10 cellular contexts compared by ENCODE assay signal in the genomic region with DNA sequence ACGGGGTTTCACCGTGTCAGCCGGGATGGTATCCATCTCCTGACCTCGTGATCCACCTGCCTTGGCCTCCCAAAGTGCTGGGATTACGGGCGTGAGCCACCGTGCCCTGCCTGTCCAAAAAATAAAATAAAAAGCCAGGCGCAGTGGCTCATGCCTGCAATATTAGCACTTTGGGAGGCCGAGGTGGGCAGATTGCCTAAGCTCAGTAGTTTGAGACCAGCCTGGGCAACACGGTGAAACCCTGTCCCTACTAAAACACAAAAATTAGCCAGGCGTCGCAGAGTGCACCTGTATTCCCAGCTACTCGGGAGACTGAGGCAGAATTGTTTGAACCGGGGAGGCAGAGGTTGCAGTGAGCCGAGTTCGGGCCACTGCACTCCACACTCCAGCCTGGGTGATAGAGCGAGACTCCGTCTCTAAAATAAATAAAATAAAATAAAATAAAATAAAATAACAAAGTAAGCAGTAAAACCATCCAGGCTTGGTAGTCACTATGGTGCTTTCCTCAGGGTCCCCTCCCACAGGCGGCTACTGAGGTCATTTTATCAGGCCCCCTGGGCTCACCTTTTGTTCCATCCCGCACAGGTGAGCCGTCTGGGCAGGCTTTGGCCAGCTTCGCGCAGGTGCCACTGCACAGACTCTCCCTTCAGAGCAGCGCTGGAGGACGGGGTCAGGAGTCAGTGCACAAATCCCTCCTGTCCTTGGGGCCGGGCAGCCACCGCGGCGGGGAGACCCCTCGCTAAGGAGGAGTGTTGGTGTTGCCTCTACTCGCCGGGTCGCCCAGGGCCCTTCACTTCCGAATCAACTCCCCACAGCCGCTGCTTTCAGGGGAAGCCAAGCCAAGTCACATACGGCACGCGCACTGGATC. TPM values are rescaled to one million over a fixed set of nuclear protein-coding genes. Genes with fewer than 3 reads are reported as not detected.
A peak's percentile ranks its signal among the peaks of the same experiment; 100 is the strongest.
DNase-seq lines count a peak whose midpoint lies in the region; ATAC-seq and TF ChIP-seq lines count a peak whose summit lies in the region.
"Not testable (repeated sequence)": the region's sequence is repeated elsewhere in the genome, so short reads cannot be mapped to it uniquely, and the experiment has no call there.
"Had no signal": no experiment of that assay in that cellular context is flagged by ENCODE, and none has a peak within 500 bp of the region (broad histone marks: within the 10 kb centered on the region; RNA-seq: fewer than 3 reads in every experiment).

No MANE protein-coding gene starts in this region.

- not testable (repeated sequence) for H3K4me1 Mint-ChIP-seq in activated CD8-positive, alpha-beta T cell treated with anti-CD3 and anti-CD28 coated beads, Interleukin-2, amount 10 ng/mL, durations not matched to agents 7 days and 5 days (ENCODE audit: low read depth)

- CTCF ChIA-PET in activated CD8-positive, alpha-beta T cell treated with anti-CD3 and anti-CD28 coated beads, Interleukin-2, amount 10 ng/mL, durations not matched to agents 7 days and 5 days (lab: Charles Lee): not testable (repeated sequence)

- peak overlapping the region; percentile 18 for H3K4me3 Mint-ChIP-seq in activated CD8-positive, alpha-beta T cell treated with anti-CD3 and anti-CD28 coated beads, Interleukin-2, amount 10 ng/mL, durations not matched to agents 7 days and 5 days

- intact Hi-C loops in stomach (cut with DNase I; ENCODE audit: low total_unique reads): not testable (repeated sequence)

- not testable (repeated sequence) for H3K36me3 ChIP-seq in DND-41 (ENCODE audit: insufficient read depth, low read length); endocrine pancreas (ENCODE audit: control insufficient read depth, insufficient read depth, low read length); mucosa of rectum (ENCODE audit: control insufficient read depth in 2 of 2, insufficient read depth in 2 of 2, low read length in 2 of 2); stomach

- POLR2A ChIA-PET in activated CD8-positive, alpha-beta T cell treated with anti-CD3 and anti-CD28 coated beads, Interleukin-2, amount 10 ng/mL, durations not matched to agents 7 days and 5 days (lab: Charles Lee): interaction anchor here (1.7 kb wide), 1 partner anchor 10 kb away, joined by 7 read pairs; the partner anchor contains the start of gene HNRNPH1

- H3K4me3 ChIP-seq in DND-41 (ENCODE audit: low read depth in 1 of 2, low read length in 2 of 2) (peak overlapping the region; percentile 30 to 64; a peak in 3 of 4 replicates), mucosa of rectum (ENCODE audit: low read length in 2 of 2) (peak overlapping the region; percentile 64 to 69), stomach (peak overlapping the region; percentile 22 to 49 (median 39))
- peak overlapping the region; percentile 46 for H3K4me3 ChIP-seq in Jurkat, Clone E6-1 (ENCODE audit: low read length)
- H3K4me3 ChIP-seq in endocrine pancreas (ENCODE audit: control insufficient read depth, insufficient read depth, low read length): not testable (repeated sequence)

- not testable (repeated sequence) for DNase-seq in DND-41; Jurkat, Clone E6-1 (ENCODE audit: low read depth, low spot score); activated CD8-positive, alpha-beta T cell treated with anti-CD3 and anti-CD28 coated beads, Interleukin-2, amount 10 ng/mL, durations not matched to agents 7 days and 5 days; stomach

- not testable (repeated sequence) for TF ChIP-seq CTCF in DND-41 (IDR thresholded peaks at IDR 0.05; ENCODE audit: borderline replicate concordance, extremely low read depth, low read length, poor library complexity, severe bottlenecking); stomach (IDR thresholded peaks at IDR 0.05)

- H3K9ac ChIP-seq in DND-41 (ENCODE audit: low read depth, low read length) (peak overlapping the region; percentile 56), endocrine pancreas (ENCODE audit: control insufficient read depth, insufficient read depth, low read length) (peak overlapping the region; percentile 66), mucosa of rectum (ENCODE audit: low read depth in 1 of 2, low read length in 2 of 2) (peak overlapping the region; percentile 14 to 64)

- H3K9me3 ChIP-seq in DND-41 (ENCODE audit: insufficient read depth, low read length, severe bottlenecking); endocrine pancreas (ENCODE audit: control insufficient read depth, low read length); mucosa of rectum (ENCODE audit: control insufficient read depth in 2 of 2, low read length in 2 of 2); stomach: not testable (repeated sequence)

- H3K9me3 Mint-ChIP-seq in activated CD8-positive, alpha-beta T cell treated with anti-CD3 and anti-CD28 coated beads, Interleukin-2, amount 10 ng/mL, durations not matched to agents 7 days and 5 days (ENCODE audit: insufficient read depth): not testable (repeated sequence)

- H3K79me2 ChIP-seq in DND-41 (ENCODE audit: insufficient read depth, low read length): peaks cover 18% of the 10 kb centered on the region

- peak overlapping the region; percentile 78 for H3K4me2 ChIP-seq in DND-41 (ENCODE audit: insufficient read depth, low read length)

- H3K27ac Mint-ChIP-seq in activated CD8-positive, alpha-beta T cell treated with anti-CD3 and anti-CD28 coated beads, Interleukin-2, amount 10 ng/mL, durations not matched to agents 7 days and 5 days: not testable (repeated sequence)

- WGBS in stomach, 5 donors: 44 to 59% (median 54%) methylated on average over 16 to 19 of the region's 38 CpGs

- ATAC-seq in DND-41 (ENCODE audit: insufficient read depth, low read depth) (peak; percentile 78), GM21360 (IDR thresholded peaks at IDR 0.05; ENCODE audit: unreplicated experiment) (peak; percentile 53), HG02938 (IDR thresholded peaks at IDR 0.05; ENCODE audit: unreplicated experiment) (peak; percentile 49)
- ATAC-seq in activated CD8-positive, alpha-beta T cell treated with anti-CD3 and anti-CD28 coated beads, Interleukin-2, amount 10 ng/mL, durations not matched to agents 7 days and 5 days: peak; percentile 74

- not testable (repeated sequence) for H3K27ac ChIP-seq in DND-41 (ENCODE audit: low read length); mucosa of rectum (ENCODE audit: low read depth in 2 of 2, low read length in 2 of 2)
- H3K27ac ChIP-seq in stomach: peak overlapping the region in 3 of 5 donors; percentile 27 to 40 (median 35)

- not testable (repeated sequence) for TF ChIP-seq EP300 in stomach (IDR thresholded peaks at IDR 0.05)

- H3K27me3 ChIP-seq in DND-41 (ENCODE audit: insufficient read depth, low read length, poor library complexity); endocrine pancreas (ENCODE audit: control insufficient read depth, insufficient read depth, low read length); mucosa of rectum (ENCODE audit: control insufficient read depth in 2 of 2, insufficient read depth in 2 of 2, low read length in 2 of 2); stomach: not testable (repeated sequence)

- peak overlapping the region; percentile 61 for H2AFZ ChIP-seq in DND-41 (ENCODE audit: low read depth, low read length)

- H3K36me3 Mint-ChIP-seq in activated CD8-positive, alpha-beta T cell treated with anti-CD3 and anti-CD28 coated beads, Interleukin-2, amount 10 ng/mL, durations not matched to agents 7 days and 5 days (ENCODE audit: low read depth): not testable (repeated sequence)

- TF ChIP-seq POLR2A in stomach (IDR thresholded peaks at IDR 0.05): not testable (repeated sequence)

- H4K20me1 ChIP-seq in DND-41 (ENCODE audit: insufficient read depth, low read length): not testable (repeated sequence)

- peaks cover 11% of the 10 kb centered on the region for H3K4me1 ChIP-seq in DND-41 (ENCODE audit: insufficient read depth, low read length)
- H3K4me1 ChIP-seq in endocrine pancreas (ENCODE audit: control insufficient read depth, insufficient read depth, low read length); mucosa of rectum (ENCODE audit: control insufficient read depth in 2 of 2, insufficient read depth in 2 of 2, low read length in 2 of 2): not testable (repeated sequence)
- H3K4me1 ChIP-seq in stomach: peaks cover 0 to 11% (median 7%) of the 10 kb centered on the region in 4 donors

- not testable (repeated sequence) for H3K27me3 Mint-ChIP-seq in activated CD8-positive, alpha-beta T cell treated with anti-CD3 and anti-CD28 coated beads, Interleukin-2, amount 10 ng/mL, durations not matched to agents 7 days and 5 days (ENCODE audit: low read depth)

RNA-seq across cellular contexts. Expression of gene HNRNPH1, which starts 10.3 kb away (rescaled TPM):
- 920 TPM for polyA plus RNA-seq in Jurkat, Clone E6-1 (2012; ENCODE audit: insufficient read depth, insufficient read length)
- 100 to 1,000 TPM; 869 to 884 TPM for total RNA-seq in activated CD8-positive, alpha-beta T cell treated with anti-CD3 and anti-CD28 coated beads, Interleukin-2, amount 10 ng/mL, durations not matched to agents 7 days and 5 days
- total RNA-seq in stomach: 1,000 to 10,000 TPM in 1 of 5 donors, 100 to 1,000 TPM in 4; 468 to 1,215 (median 732) TPM
- polyA plus RNA-seq in stomach: 100 to 1,000 TPM in 2 of 3 donors, 10 to 100 TPM in 1; 87.5 to 193 (median 106) TPM

RNA-seq across cellular contexts. Expression of gene CBY3, which starts 47.1 kb away (rescaled TPM):
- polyA plus RNA-seq in Jurkat, Clone E6-1 (2012; ENCODE audit: insufficient read depth, insufficient read length): not detected
- total RNA-seq in activated CD8-positive, alpha-beta T cell treated with anti-CD3 and anti-CD28 coated beads, Interleukin-2, amount 10 ng/mL, durations not matched to agents 7 days and 5 days: under 1 TPM in 1 of 2 experiments, not detected in 1; 0.55 TPM
- not detected for total RNA-seq in stomach
- under 1 TPM in 1 of 3 donors, not detected in 2; 0.15 TPM for polyA plus RNA-seq in stomach
- total RNA-seq: aorta, myocyte had no signal
- polyA plus RNA-seq: aorta had no signal
